In the genomic region with DNA sequence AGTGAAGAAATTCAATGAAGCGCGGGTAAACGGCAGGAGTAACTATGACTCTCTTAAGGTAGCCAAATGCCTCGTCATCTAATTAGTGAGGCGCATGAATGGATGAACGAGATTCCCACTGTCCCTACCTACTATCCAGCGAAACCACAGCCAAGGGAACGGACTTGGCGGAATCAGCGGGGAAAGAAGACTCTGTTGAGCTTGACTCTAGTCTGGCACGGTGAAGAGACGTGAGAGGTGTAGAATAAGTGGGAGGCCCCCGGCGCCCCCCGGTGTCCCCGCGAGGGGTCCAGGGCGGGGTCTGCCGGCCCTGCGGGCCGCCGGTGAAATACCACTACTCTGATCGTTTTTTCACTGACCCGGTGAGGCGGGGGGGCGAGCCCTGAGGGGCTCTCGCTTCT, we compare ENCODE assay signal across 8 cellular contexts.
DNase-seq lines count a peak whose midpoint lies in the region; ATAC-seq, FAIRE-seq and TF ChIP-seq lines count a peak whose summit lies in the region.
"Not testable (repeated sequence)": the region's sequence is repeated elsewhere in the genome, so short reads cannot be mapped to it uniquely, and the experiment has no call there.

No MANE protein-coding gene starts in this region.

- intact Hi-C loops in activated T-helper 2 cell treated with anti-CD3 and anti-CD28 coated beads, Interferon-gamma antibody, Interleukin-2, Interleukin-4, amounts not matched to agents 10 μg/mL and 5 μg/mL and 100 μg/mL, durations not matched to agents 14 hours and 24 hours and 36 hours (cut with micrococcal nuclease); GM12878 (cut with micrococcal nuclease; ENCODE audit: unreplicated experiment); kidney (cut with DNase I): not testable (repeated sequence)

- H3K79me2 ChIP-seq in GM12878 (ENCODE audit: control insufficient read depth, insufficient read depth, low read length), result not testable (repeated sequence)

- H3K4me3 ChIP-seq in AG09309 (ENCODE audit: control insufficient read depth, low read depth, low read length); HFF-Myc (replicated peaks; ENCODE audit: low read depth, low read length); GM12878; kidney (ENCODE audit: low read length in 2 of 2); skeletal muscle cell (ENCODE audit: low read depth, low read length): not testable (repeated sequence)

- DNase-seq in AG09309 (ENCODE audit: low read depth), result peak; percentile 44
- peak; percentile 25 for DNase-seq in HFF-Myc (ENCODE audit: extremely low read depth, low read depth)
- DNase-seq in activated CD4-positive, alpha-beta T cell treated with anti-CD3 and anti-CD28 coated beads for 48 hours, result peak; percentile 12
- DNase-seq in activated T-helper 2 cell treated with anti-CD3 and anti-CD28 coated beads, Interferon-gamma antibody, Interleukin-2, Interleukin-4, amounts not matched to agents 10 μg/mL and 5 μg/mL and 100 μg/mL, durations not matched to agents 14 hours and 24 hours and 36 hours (ENCODE audit: low spot score), result peak; percentile 6
- peak; percentile 13 for DNase-seq in GM12878 (ENCODE audit: low read depth, low spot score)
- peak; percentile 50 for DNase-seq in fibroblast of peridontal ligament (ENCODE audit: extremely low read depth)
- peak; percentile 59 for DNase-seq in kidney
- DNase-seq in skeletal muscle cell (ENCODE audit: low read depth), result peak; percentile 4

- CTCF ChIA-PET in GM12878 (lab: Yijun Ruan, JAX), result not testable (repeated sequence)

- TF ChIP-seq EP300 in GM12878 (IDR thresholded peaks at IDR 0.05; ENCODE audit: borderline replicate concordance in 1 of 2, control insufficient read depth in 1 of 2, low read depth in 2 of 2, low read length in 2 of 2), result not testable (repeated sequence)

- TF ChIP-seq POLR2A in GM12878 (IDR thresholded peaks at IDR 0.05; ENCODE audit: low read depth, low read length), result not testable (repeated sequence)

- not testable (repeated sequence) for H3K27ac ChIP-seq in GM12878 (ENCODE audit: control insufficient read depth, insufficient read depth); kidney (ENCODE audit: low read depth in 2 of 2, low read length in 2 of 2)

- SMC1A ChIA-PET in GM12878 (lab: Charles Lee; ENCODE audit: uncharacterized antibody, unreplicated experiment), result not testable (repeated sequence)

- H4K20me1 ChIP-seq in GM12878 (ENCODE audit: control insufficient read depth, insufficient read depth), result not testable (repeated sequence)

- not testable (repeated sequence) for H3K27me3 ChIP-seq in GM12878 (replicated peaks in 1 of 2; ENCODE audit: control insufficient read depth in 2 of 2, insufficient read depth in 2 of 2, low read length in 1 of 2)

- H3K4me3 Mint-ChIP-seq in activated T-helper 2 cell treated with anti-CD3 and anti-CD28 coated beads, Interferon-gamma antibody, Interleukin-2, Interleukin-4, amounts not matched to agents 10 μg/mL and 5 μg/mL and 100 μg/mL, durations not matched to agents 14 hours and 24 hours and 36 hours (ENCODE audit: low read depth), result not testable (repeated sequence)

- not testable (repeated sequence) for H3K9ac ChIP-seq in GM12878 (ENCODE audit: control insufficient read depth, insufficient read depth, low read length); kidney (ENCODE audit: low read length in 2 of 2)

- H3K9me3 ChIP-seq in GM12878 (replicated peaks; ENCODE audit: control insufficient read depth, insufficient read depth, low read length); kidney (ENCODE audit: control insufficient read depth in 1 of 2, low read length in 2 of 2): not testable (repeated sequence)

- not testable (repeated sequence) for FAIRE-seq in GM12878 (lab: Jason Lieb, UNC); kidney (lab: Jason Lieb, UNC)

- not testable (repeated sequence) for H3K4me1 ChIP-seq in GM12878 (ENCODE audit: control insufficient read depth, insufficient read depth, low read length); kidney (ENCODE audit: control insufficient read depth in 1 of 2, insufficient read depth in 1 of 2, low read depth in 1 of 2, low read length in 2 of 2)

- not testable (repeated sequence) for TF ChIP-seq CTCF in AG09309 (IDR thresholded peaks at IDR 0.05; ENCODE audit: control insufficient read depth, insufficient read depth, low read depth, low read length, missing control alignments); HFF-Myc (IDR thresholded peaks at IDR 0.05; ENCODE audit: low read depth, low read length, missing control alignments); GM12878 (IDR thresholded peaks at IDR 0.05 in 2 of 3, conservative IDR thresholded peaks at IDR 0.05 in 1 of 3; ENCODE audit: control insufficient read depth in 2 of 3, extremely low read depth in 1 of 3, insufficient read depth in 1 of 3, low read depth in 3 of 3, low read length in 3 of 3); kidney (IDR thresholded peaks at IDR 0.05; ENCODE audit: borderline replicate concordance, extremely low read depth, insufficient read depth)

- not testable (repeated sequence) for H2AFZ ChIP-seq in GM12878 (ENCODE audit: control insufficient read depth, low read depth, low read length)

- POLR2A ChIA-PET in GM12878 (lab: Charles Lee), result not testable (repeated sequence)

- not testable (repeated sequence) for H3K27ac Mint-ChIP-seq in activated T-helper 2 cell treated with anti-CD3 and anti-CD28 coated beads, Interferon-gamma antibody, Interleukin-2, Interleukin-4, amounts not matched to agents 10 μg/mL and 5 μg/mL and 100 μg/mL, durations not matched to agents 14 hours and 24 hours and 36 hours

- H3K36me3 Mint-ChIP-seq in activated T-helper 2 cell treated with anti-CD3 and anti-CD28 coated beads, Interferon-gamma antibody, Interleukin-2, Interleukin-4, amounts not matched to agents 10 μg/mL and 5 μg/mL and 100 μg/mL, durations not matched to agents 14 hours and 24 hours and 36 hours (ENCODE audit: low read depth), result not testable (repeated sequence)

- H3K36me3 ChIP-seq in GM12878 (ENCODE audit: control insufficient read depth in 2 of 2, insufficient read depth in 2 of 2, low read length in 1 of 2); kidney (ENCODE audit: control insufficient read depth in 1 of 2, insufficient read depth in 2 of 2, low read length in 2 of 2): not testable (repeated sequence)

- not testable (repeated sequence) for H3K4me1 Mint-ChIP-seq in activated T-helper 2 cell treated with anti-CD3 and anti-CD28 coated beads, Interferon-gamma antibody, Interleukin-2, Interleukin-4, amounts not matched to agents 10 μg/mL and 5 μg/mL and 100 μg/mL, durations not matched to agents 14 hours and 24 hours and 36 hours (ENCODE audit: low read depth)

- ATAC-seq in GM12878, result not testable (repeated sequence)

- not testable (repeated sequence) for H3K4me2 ChIP-seq in GM12878 (ENCODE audit: control insufficient read depth, insufficient read depth)

- TF ChIP-seq RAD21 in GM12878 (IDR thresholded peaks at IDR 0.05; ENCODE audit: insufficient read depth, low read depth, low read length), result not testable (repeated sequence)

- BruUV-seq in GM12878 (replicated peaks; lab: Mats Ljungman, UMichigan), result not testable (repeated sequence)

- in situ Hi-C loops in GM12878 (cut with MboI), result not testable (repeated sequence)

- not testable (repeated sequence) for H3K9me3 Mint-ChIP-seq in activated T-helper 2 cell treated with anti-CD3 and anti-CD28 coated beads, Interferon-gamma antibody, Interleukin-2, Interleukin-4, amounts not matched to agents 10 μg/mL and 5 μg/mL and 100 μg/mL, durations not matched to agents 14 hours and 24 hours and 36 hours

- RAD21 ChIA-PET in GM12878 (lab: Charles Lee; ENCODE audit: unreplicated experiment), result not testable (repeated sequence)

- H3K27me3 Mint-ChIP-seq in activated T-helper 2 cell treated with anti-CD3 and anti-CD28 coated beads, Interferon-gamma antibody, Interleukin-2, Interleukin-4, amounts not matched to agents 10 μg/mL and 5 μg/mL and 100 μg/mL, durations not matched to agents 14 hours and 24 hours and 36 hours (ENCODE audit: low read depth), result not testable (repeated sequence)

- 63% methylated on average over 27 of the region's 27 CpGs for WGBS in GM12878 (ENCODE audit: insufficient coverage, insufficient replicate concordance, low lambda C conversion rate, missing lambda C conversion rate)

Comparison
In these comparisons a context has a peak if more than half of its experiments do, and no peak if none do; other contexts are left out.
1. DNase-seq: peak in every context shown above with its lines; median percentile 59 in kidney; 50 in fibroblast of peridontal ligament; 44 in AG09309; 25 in HFF-Myc; 13 in GM12878; 12 in activated CD4-positive, alpha-beta T cell treated with anti-CD3 and anti-CD28 coated beads for 48 hours; 6 in activated T-helper 2 cell treated with anti-CD3 and anti-CD28 coated beads, Interferon-gamma antibody, Interleukin-2, Interleukin-4, amounts not matched to agents 10 μg/mL and 5 μg/mL and 100 μg/mL, durations not matched to agents 14 hours and 24 hours and 36 hours; 4 in skeletal muscle cell.